15 cellular contexts compared by ENCODE assay signal in the genomic region with DNA sequence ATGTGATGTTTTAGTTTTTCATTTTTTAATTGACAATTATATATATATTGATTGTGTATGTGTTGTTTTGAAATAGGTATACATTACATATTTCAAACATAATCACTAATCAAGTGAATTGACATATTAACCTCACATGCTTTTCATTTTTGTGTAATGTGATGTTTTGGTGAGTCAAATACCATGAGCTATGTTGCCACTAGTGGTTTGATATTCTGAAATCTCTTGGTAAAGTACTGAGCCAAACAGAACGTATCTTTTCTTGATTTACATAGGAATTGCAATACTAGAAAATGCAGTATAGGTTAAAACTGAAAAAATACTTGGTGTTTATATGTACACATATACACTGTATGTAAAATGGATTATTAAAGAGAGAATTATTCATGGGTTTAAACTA.
A peak's percentile ranks its signal among the peaks of the same experiment; 100 is the strongest.
DNase-seq lines count a peak whose midpoint lies in the region; ATAC-seq, FAIRE-seq and TF ChIP-seq lines count a peak whose summit lies in the region.
"Had no signal": no experiment of that assay in that cellular context is flagged by ENCODE, and none has a peak within 500 bp of the region (broad histone marks: within the 10 kb centered on the region; RNA-seq: fewer than 3 reads in every experiment).

No MANE protein-coding gene starts in this region.

- TF ChIP-seq POLR2A in tibial nerve (IDR thresholded peaks at IDR 0.05), result no peak

- peaks cover 0 to 5% (median 0%) of the 10 kb centered on the region in 4 donors for H3K4me1 ChIP-seq in tibial nerve

- FAIRE-seq in bronchial epithelial cell (lab: Jason Lieb, UNC), result no peak
- FAIRE-seq: A549, D721Med had no signal

- ATAC-seq in HG02642 (IDR thresholded peaks at IDR 0.05; ENCODE audit: poor library complexity, unreplicated experiment), result no peak
- ATAC-seq: A549; CD8-positive, alpha-beta T cell had no signal

- no peaks in the 10 kb centered on the region for H3K27me3 ChIP-seq in bronchial epithelial cell (ENCODE audit: control insufficient read depth, insufficient read depth, low read length)
- no peaks in the 10 kb centered on the region for H3K27me3 ChIP-seq in tibial nerve

- H3K36me3 ChIP-seq in bronchial epithelial cell (ENCODE audit: control insufficient read depth, insufficient read depth, low read length) (no peaks in the 10 kb centered on the region), tibial nerve (no peaks in the 10 kb centered on the region)

- 48 to 50% methylated on average over 1 of the region's 1 CpG for WGBS in tibial nerve, 2 donors

- TF ChIP-seq CTCF in bronchial epithelial cell (IDR thresholded peaks at IDR 0.05; ENCODE audit: insufficient read depth, low read length, severe bottlenecking) (no peak), tibial nerve (IDR thresholded peaks at IDR 0.05) (no peak), coronary artery (IDR thresholded peaks at IDR 0.05) (no peak)

- H3K27ac ChIP-seq in tibial nerve (no peak overlapping the region), coronary artery (no peak overlapping the region)
- H3K27ac ChIP-seq: A549 had no signal

- no peaks in the 10 kb centered on the region for H3K9me3 ChIP-seq in tibial nerve
- H3K9me3 ChIP-seq: A549 had no signal

- DNase-seq in HCEC 1CT (peak; percentile 30), bronchial epithelial cell (ENCODE audit: low read depth) (peak; percentile 28), fibroblast of peridontal ligament (ENCODE audit: extremely low read depth) (peak; percentile 53), tibial nerve (ENCODE audit: low spot score in 2 of 2) (no peak), coronary artery (ENCODE audit: low spot score) (no peak), NCI-H2196 treated with DMSO at 0.1 percent for 48 hours (lab: John Stamatoyannopoulos, UW; ENCODE audit: unreplicated experiment) (no peak)
- DNase-seq: CD8-positive, alpha-beta T cell; COR-L47; DMS153; DND-41; GF-D8; H7 had no signal

- no peak for TF ChIP-seq EP300 in tibial nerve (IDR thresholded peaks at IDR 0.05)

- no peak overlapping the region for H3K4me3 ChIP-seq in bronchial epithelial cell (ENCODE audit: low read depth, low read length)
- H3K4me3 ChIP-seq in tibial nerve, result no peak overlapping the region
- no peak overlapping the region for H3K4me3 ChIP-seq in coronary artery
- H3K4me3 ChIP-seq: A549 had no signal

Comparison
In these comparisons a context has a peak if more than half of its experiments do, and no peak if none do; other contexts are left out.
1. DNase-seq: peak in HCEC 1CT (single experiment), bronchial epithelial cell (single experiment) and fibroblast of peridontal ligament (single experiment); none in tibial nerve (0 of 2), coronary artery (single experiment) and NCI-H2196 treated with DMSO at 0.1 percent for 48 hours (single experiment).